In genomic region chr20:38249536-38250310, GRCh38 we compare ENCODE assay signal across 12 cellular contexts.
A peak's percentile ranks its signal among the peaks of the same experiment; 100 is the strongest.
DNase-seq lines count a peak whose midpoint lies in the region; ATAC-seq and TF ChIP-seq lines count a peak whose summit lies in the region.
"Had no signal": no experiment of that assay in that cellular context is flagged by ENCODE, and none has a peak within 500 bp of the region (broad histone marks: within the 10 kb centered on the region; RNA-seq: fewer than 3 reads in every experiment).

No MANE protein-coding gene starts in this region.

- DNase-seq in GM04503 (ENCODE audit: low read depth): peak; percentile 56
- no peak for DNase-seq in HL-60 (ENCODE audit: low read depth in 1 of 2, low spot score in 1 of 2)
- peak; percentile 18 for DNase-seq in fibroblast of peridontal ligament (ENCODE audit: extremely low read depth)
- DNase-seq in substantia nigra (lab: John Stamatoyannopoulos, UW): no peak
- no peak for DNase-seq in DMS 273 (lab: John Stamatoyannopoulos, UW; ENCODE audit: unreplicated experiment)
- no peak for DNase-seq in effector CD4-positive, alpha-beta T cell
- DNase-seq: MG63, NCI-H187 treated with DMSO at 0.1 percent for 48 hours, SK-N-SH had no signal

- TF ChIP-seq CTCF in HL-60 (IDR thresholded peaks at IDR 0.05; ENCODE audit: insufficient read depth, low read length): no peak

- H3K4me3 ChIP-seq in HL-60 (replicated peaks; ENCODE audit: insufficient read depth, low read length): no peak overlapping the region
- H3K4me3 ChIP-seq: BLaER1 treated with 17β-estradiol and CSF1 and Interleukin-3, amounts not matched to agents 10 nM and 100 nM; MG63 had no signal

- no peaks in the 10 kb centered on the region for H3K27me3 ChIP-seq in HL-60 (ENCODE audit: insufficient read depth, poor library complexity, severe bottlenecking)
- H3K27me3 ChIP-seq: BLaER1 treated with 17β-estradiol and CSF1 and Interleukin-3, amounts not matched to agents 10 nM and 100 nM; MG63 had no signal

- H3K27ac ChIP-seq in HL-60 (replicated peaks): peak overlapping the region; percentile 89
- peak overlapping the region; percentile 26 for H3K27ac ChIP-seq in substantia nigra (ENCODE audit: low read depth, low read length, poor library complexity, severe bottlenecking)
- H3K27ac ChIP-seq: BLaER1 treated with 17β-estradiol and CSF1 and Interleukin-3, amounts not matched to agents 10 nM and 100 nM had no signal

- no peak for ATAC-seq in GM19351 (IDR thresholded peaks at IDR 0.05; ENCODE audit: unreplicated experiment)
- ATAC-seq: Right ventricle myocardium inferior had no signal

Comparison
In these comparisons a context has a peak if more than half of its experiments do, and no peak if none do; other contexts are left out.
1. DNase-seq: peak in GM04503 (single experiment) and fibroblast of peridontal ligament (single experiment); none in HL-60 (0 of 2), substantia nigra (0 of 49), DMS 273 (single experiment) and effector CD4-positive, alpha-beta T cell (single experiment).